16 cellular contexts compared by ENCODE assay signal in the genomic region with DNA sequence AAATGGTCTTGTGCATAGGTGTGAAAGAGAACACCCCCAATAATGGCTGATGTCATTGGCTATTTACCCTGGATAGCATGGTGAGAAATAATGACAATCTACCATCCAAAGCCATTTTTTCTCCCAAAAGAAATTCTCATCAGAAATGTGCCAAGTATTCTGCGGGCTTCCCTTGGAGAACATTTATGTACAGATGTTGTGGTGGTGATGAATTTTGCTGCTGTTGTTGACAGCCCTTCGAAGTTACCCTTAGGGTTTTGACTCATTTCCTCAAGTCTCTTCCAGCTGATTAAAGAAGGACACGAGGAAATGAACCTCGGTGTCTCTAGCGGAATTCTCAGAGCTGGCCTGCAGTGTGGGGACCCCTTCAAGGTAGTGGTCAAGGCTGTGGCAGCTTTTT. TPM values are rescaled to one million over a fixed set of nuclear protein-coding genes. Genes with fewer than 3 reads are reported as not detected.
DNase-seq lines count a peak whose midpoint lies in the region; ATAC-seq and TF ChIP-seq lines count a peak whose summit lies in the region.
"Had no signal": no experiment of that assay in that cellular context is flagged by ENCODE, and none has a peak within 500 bp of the region (broad histone marks: within the 10 kb centered on the region; RNA-seq: fewer than 3 reads in every experiment).

No MANE protein-coding gene starts in this region.

- no peaks in the 10 kb centered on the region for H3K36me3 Mint-ChIP-seq in activated CD4-positive, alpha-beta T cell treated with anti-CD3 and anti-CD28 coated beads, Interleukin-2, amount 10 ng/mL, durations not matched to agents 24 days and 14 days (ENCODE audit: low read depth)
- H3K36me3 Mint-ChIP-seq: activated naive CD4-positive, alpha-beta T cell treated with anti-CD3 and anti-CD28 coated beads, Interleukin-2, amount 10 ng/mL, durations not matched to agents 7 days and 5 days had no signal

- peaks cover 54% of the 10 kb centered on the region for H3K27me3 Mint-ChIP-seq in activated CD4-positive, alpha-beta T cell treated with anti-CD3 and anti-CD28 coated beads, Interleukin-2, amount 10 ng/mL, durations not matched to agents 24 days and 14 days

- WGBS in SK-N-SH (ENCODE audit: low lambda C conversion rate) = 58% methylated on average over 5 of the region's 5 CpGs

- TF ChIP-seq EP300 in SK-N-SH (IDR thresholded peaks at IDR 0.05; ENCODE audit: borderline replicate concordance in 1 of 2, low read depth in 1 of 2, low read length in 1 of 2) = no peak

- no peak overlapping the region for H2AFZ ChIP-seq in SK-N-SH (ENCODE audit: low read depth)

- H3K4me1 ChIP-seq in SK-N-SH (ENCODE audit: control insufficient read depth in 1 of 2, insufficient read depth in 2 of 2, low read depth in 1 of 2, low read length in 1 of 2) = peaks cover 11 to 13% of the 10 kb centered on the region in 2 experiments; a peak in 3 of 4 replicates
- peaks cover 28% of the 10 kb centered on the region for H3K4me1 ChIP-seq in adipocyte (ENCODE audit: control insufficient read depth, insufficient read depth, low read length)

- no peaks in the 10 kb centered on the region for H3K79me2 ChIP-seq in SK-N-SH (ENCODE audit: insufficient read depth)

- intact Hi-C loops in activated CD4-positive, alpha-beta T cell treated with anti-CD3 and anti-CD28 coated beads, Interleukin-2, amount 10 ng/mL, durations not matched to agents 24 days and 14 days (cut with micrococcal nuclease) = no loop called here
- intact Hi-C loops in left cardiac atrium (cut with DNase I) = no loop called here

- H3K4me3 ChIP-seq in SK-N-SH (ENCODE audit: low read depth in 2 of 2, low read length in 1 of 2) (no peak overlapping the region), adipocyte (ENCODE audit: low read length) (no peak overlapping the region)
- H3K4me3 ChIP-seq: skin epidermis had no signal

- H3K9ac ChIP-seq in SK-N-SH = no peak overlapping the region
- no peak overlapping the region for H3K9ac ChIP-seq in adipocyte (ENCODE audit: low read length)

- TF ChIP-seq CTCF in SK-N-SH (IDR thresholded peaks at IDR 0.05) = no peak

- H3K9me3 ChIP-seq in SK-N-SH (no peaks in the 10 kb centered on the region), adipocyte (ENCODE audit: control insufficient read depth, low read length) (no peaks in the 10 kb centered on the region)

- POLR2A ChIA-PET in SK-N-SH (lab: Yijun Ruan, JAX) = no interaction called here

- peak overlapping the region; percentile 54 for H3K4me2 ChIP-seq in SK-N-SH

- peaks cover 22% of the 10 kb centered on the region for H3F3A ChIP-seq in SK-N-SH (replicated peaks; ENCODE audit: insufficient read depth)

- H3K4me3 Mint-ChIP-seq in activated CD4-positive, alpha-beta T cell treated with anti-CD3 and anti-CD28 coated beads, Interleukin-2, amount 10 ng/mL, durations not matched to agents 24 days and 14 days = no peak overlapping the region
- H3K4me3 Mint-ChIP-seq: activated B cell treated with CpG ODN at 0.5 μM for 24 hours; activated naive CD4-positive, alpha-beta T cell treated with anti-CD3 and anti-CD28 coated beads, Interleukin-2, amount 10 ng/mL, durations not matched to agents 7 days and 5 days had no signal

- no peaks in the 10 kb centered on the region for H3K9me2 ChIP-seq in SK-N-SH

- H3K36me3 ChIP-seq in SK-N-SH (replicated peaks in 1 of 2; ENCODE audit: control insufficient read depth in 1 of 2, insufficient read depth in 2 of 2, low read length in 1 of 2) = no peaks in the 10 kb centered on the region
- H3K36me3 ChIP-seq in adipocyte (ENCODE audit: control insufficient read depth, insufficient read depth, low read length, severe bottlenecking) = no peaks in the 10 kb centered on the region

- no peak for DNase-seq in SK-N-SH
- peak; percentile 65 for DNase-seq in adipocyte (ENCODE audit: low read depth)
- DNase-seq in fibroblast of peridontal ligament (ENCODE audit: extremely low read depth) = peak; percentile 62
- no peak for DNase-seq in activated CD4-positive, alpha-beta T cell treated with anti-CD3 and anti-CD28 coated beads, Interleukin-2, amount 10 ng/mL, durations not matched to agents 24 days and 14 days
- DNase-seq in left cardiac atrium = no peak
- DNase-seq: activated B cell treated with CpG ODN at 0.5 μM for 24 hours; activated naive CD4-positive, alpha-beta T cell treated with anti-CD3 and anti-CD28 coated beads, Interleukin-2, amount 10 ng/mL, durations not matched to agents 7 days and 5 days; cerebellar nuclear complex; COR-L47; NCI-H2171; stimulated activated naive CD4-positive, alpha-beta T cell had no signal

- ATAC-seq in SK-N-SH treated with all-trans-retinoic acid at 6 μM for 48 hours = no peak
- ATAC-seq in HG03460 (IDR thresholded peaks at IDR 0.05; ENCODE audit: unreplicated experiment) = no peak
- no peak for ATAC-seq in left cardiac atrium
- no peak for ATAC-seq in GM21786 (IDR thresholded peaks at IDR 0.05; ENCODE audit: unreplicated experiment)

- H3K9me3 Mint-ChIP-seq in activated CD4-positive, alpha-beta T cell treated with anti-CD3 and anti-CD28 coated beads, Interleukin-2, amount 10 ng/mL, durations not matched to agents 24 days and 14 days = no peaks in the 10 kb centered on the region
- H3K9me3 Mint-ChIP-seq: activated B cell treated with CpG ODN at 0.5 μM for 24 hours; activated naive CD4-positive, alpha-beta T cell treated with anti-CD3 and anti-CD28 coated beads, Interleukin-2, amount 10 ng/mL, durations not matched to agents 7 days and 5 days had no signal

- H3K27ac Mint-ChIP-seq in activated CD4-positive, alpha-beta T cell treated with anti-CD3 and anti-CD28 coated beads, Interleukin-2, amount 10 ng/mL, durations not matched to agents 24 days and 14 days = no peak overlapping the region
- H3K27ac Mint-ChIP-seq: activated B cell treated with CpG ODN at 0.5 μM for 24 hours; activated naive CD4-positive, alpha-beta T cell treated with anti-CD3 and anti-CD28 coated beads, Interleukin-2, amount 10 ng/mL, durations not matched to agents 7 days and 5 days had no signal

- CTCF ChIA-PET in SK-N-SH (lab: Yijun Ruan, JAX) = interaction anchor here (1.1 to 3.9 kb wide), 3 partner anchors 76 to 343 kb away, joined by 3 to 20 read pairs (median 3); no protein-coding TSS in a partner anchor

- peak overlapping the region in 1 of 2 experiments; percentile 65; a peak in 2 of 4 replicates for H3K27ac ChIP-seq in SK-N-SH (ENCODE audit: low read depth in 2 of 2, low read length in 1 of 2)
- H3K27ac ChIP-seq: 22Rv1 had no signal

- peaks cover 13% of the 10 kb centered on the region for H3K4me1 Mint-ChIP-seq in activated CD4-positive, alpha-beta T cell treated with anti-CD3 and anti-CD28 coated beads, Interleukin-2, amount 10 ng/mL, durations not matched to agents 24 days and 14 days

- H3K27me3 ChIP-seq in SK-N-SH (ENCODE audit: insufficient read depth) (0 out of 2 replicates have a peak, but pooled peaks cover 14% of the 10 kb centered on the region), adipocyte (replicated peaks; ENCODE audit: control insufficient read depth, insufficient read depth, low read length) (peaks cover 11% of the 10 kb centered on the region)

- TF ChIP-seq RAD21 in SK-N-SH (IDR thresholded peaks at IDR 0.05; ENCODE audit: low read length) = no peak

- peaks cover 3% of the 10 kb centered on the region; the same call in 1 of the 2 replicates for H4K20me1 ChIP-seq in SK-N-SH (ENCODE audit: insufficient read depth)

TF ChIP-seq in SK-N-SH, 30 proteins besides CTCF, POLR2A, EP300 and RAD21 (continues in another document):
- TF ChIP-seq FOXM1 (IDR thresholded peaks at IDR 0.05; ENCODE audit: low read depth) = no peak
- TF ChIP-seq SIN3A (IDR thresholded peaks at IDR 0.05; ENCODE audit: borderline replicate concordance, low read depth, low read length) = no peak
- TF ChIP-seq RCOR1 (IDR thresholded peaks at IDR 0.05; ENCODE audit: low read length) = no peak
- TF ChIP-seq, protein P1, sequence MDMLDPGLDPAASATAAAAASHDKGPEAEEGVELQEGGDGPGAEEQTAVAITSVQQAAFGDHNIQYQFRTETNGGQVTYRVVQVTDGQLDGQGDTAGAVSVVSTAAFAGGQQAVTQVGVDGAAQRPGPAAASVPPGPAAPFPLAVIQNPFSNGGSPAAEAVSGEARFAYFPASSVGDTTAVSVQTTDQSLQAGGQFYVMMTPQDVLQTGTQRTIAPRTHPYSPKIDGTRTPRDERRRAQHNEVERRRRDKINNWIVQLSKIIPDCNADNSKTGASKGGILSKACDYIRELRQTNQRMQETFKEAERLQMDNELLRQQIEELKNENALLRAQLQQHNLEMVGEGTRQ (IDR thresholded peaks at IDR 0.05; ENCODE audit: borderline replicate concordance, low read depth, low read length) = no peak
- TF ChIP-seq TEAD4 (IDR thresholded peaks at IDR 0.05; ENCODE audit: borderline replicate concordance, insufficient read depth) = no peak

TF ChIP-seq in SK-N-SH treated with all-trans-retinoic acid at 6 μM for 48 hours, 23 proteins besides CTCF, POLR2A, EP300 and RAD21:
- TF ChIP-seq, protein P2, sequence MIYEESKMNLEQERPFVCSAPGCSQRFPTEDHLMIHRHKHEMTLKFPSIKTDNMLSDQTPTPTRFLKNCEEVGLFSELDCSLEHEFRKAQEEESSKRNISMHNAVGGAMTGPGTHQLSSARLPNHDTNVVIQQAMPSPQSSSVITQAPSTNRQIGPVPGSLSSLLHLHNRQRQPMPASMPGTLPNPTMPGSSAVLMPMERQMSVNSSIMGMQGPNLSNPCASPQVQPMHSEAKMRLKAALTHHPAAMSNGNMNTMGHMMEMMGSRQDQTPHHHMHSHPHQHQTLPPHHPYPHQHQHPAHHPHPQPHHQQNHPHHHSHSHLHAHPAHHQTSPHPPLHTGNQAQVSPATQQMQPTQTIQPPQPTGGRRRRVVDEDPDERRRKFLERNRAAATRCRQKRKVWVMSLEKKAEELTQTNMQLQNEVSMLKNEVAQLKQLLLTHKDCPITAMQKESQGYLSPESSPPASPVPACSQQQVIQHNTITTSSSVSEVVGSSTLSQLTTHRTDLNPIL (CRISPR knock-in tag; IDR thresholded peaks at IDR 0.05; ENCODE audit: low read depth) = no peak
- TF ChIP-seq ZNF565 (CRISPR knock-in tag; conservative IDR thresholded peaks at IDR 0.05; ENCODE audit: low read depth) = no peak
- no peak for TF ChIP-seq CSDC2 (CRISPR knock-in tag; IDR thresholded peaks at IDR 0.05)
- no peak for TF ChIP-seq BACH2 (CRISPR knock-in tag; IDR thresholded peaks at IDR 0.05; ENCODE audit: borderline replicate concordance)
- TF ChIP-seq TOX (CRISPR knock-in tag; IDR thresholded peaks at IDR 0.05; ENCODE audit: borderline replicate concordance) = no peak
- no peak for TF ChIP-seq TCF4 (CRISPR knock-in tag; IDR thresholded peaks at IDR 0.05; ENCODE audit: borderline replicate concordance)
- TF ChIP-seq ZFP3 (CRISPR knock-in tag; IDR thresholded peaks at IDR 0.05) = no peak
- TF ChIP-seq ISL1 (CRISPR knock-in tag; IDR thresholded peaks at IDR 0.05) = no peak
- TF ChIP-seq RARB (CRISPR knock-in tag; IDR thresholded peaks at IDR 0.05) = no peak

RNA-seq across cellular contexts. Expression of a gene that starts 3.4 kb away (rescaled TPM):
- polyA plus RNA-seq in SK-N-SH (2012; rRNA removed) = 0.79 and 1.2 TPM in 2 replicates
- polyA plus RNA-seq in SK-N-SH (2012; cell fraction: cytosol; rRNA removed) = 0.93 and 0.94 TPM in 2 replicates
- polyA plus RNA-seq in SK-N-SH (2012; cell fraction: nucleus; rRNA removed) = 0.96 and 1.9 TPM in 2 replicates
- 0.12 and 0.36 TPM in 2 replicates for total RNA-seq in activated CD4-positive, alpha-beta T cell treated with anti-CD3 and anti-CD28 coated beads, Interleukin-2, amount 10 ng/mL, durations not matched to agents 24 days and 14 days
- 1 to 10 TPM; 2.3 to 3.4 TPM for total RNA-seq in left cardiac atrium
- total RNA-seq: activated B cell treated with CpG ODN at 0.5 μM for 24 hours had no signal

Comparison
In these comparisons a context has a peak if more than half of its experiments do, and no peak if none do; other contexts are left out.
1. DNase-seq: peak in adipocyte (single experiment) and fibroblast of peridontal ligament (single experiment); none in SK-N-SH (single experiment), activated CD4-positive, alpha-beta T cell treated with anti-CD3 and anti-CD28 coated beads, Interleukin-2, amount 10 ng/mL, durations not matched to agents 24 days and 14 days (single experiment) and left cardiac atrium (single experiment).